In genomic region chr6:33204165-33204414, GRCh38 we compare ENCODE assay signal across 9 cellular contexts. TPM values are rescaled to one million over a fixed set of nuclear protein-coding genes. Genes with fewer than 3 reads are reported as not detected.
A peak's percentile ranks its signal among the peaks of the same experiment; 100 is the strongest.
DNase-seq lines count a peak whose midpoint lies in the region; ATAC-seq and TF ChIP-seq lines count a peak whose summit lies in the region.
"Had no signal": no experiment of that assay in that cellular context is flagged by ENCODE, and none has a peak within 500 bp of the region (broad histone marks: within the 10 kb centered on the region; RNA-seq: fewer than 3 reads in every experiment).

No MANE protein-coding gene starts in this region.

- H3K36me3 Mint-ChIP-seq in activated CD4-positive, alpha-beta T cell treated with anti-CD3 and anti-CD28 coated beads for 36 hours (ENCODE audit: low read depth), result peaks cover 39% of the 10 kb centered on the region
- H3K36me3 Mint-ChIP-seq in activated T-helper 1 cell treated with anti-CD3 and anti-CD28 coated beads, Interleukin-12 subunit alpha, Interleukin-12 subunit beta, Interleukin-2, Interleukin-4 antibody, amounts not matched to agents 30 ng/mL and 10 ng/mL and 1 ng/mL, durations not matched to agents 14 hours and 24 hours and 36 hours (ENCODE audit: low read depth), result peaks cover 33% of the 10 kb centered on the region
- peaks cover 7 to 22% (median 8%) of the 10 kb centered on the region in 3 donors for H3K36me3 Mint-ChIP-seq in immature natural killer cell
- H3K36me3 Mint-ChIP-seq in stimulated activated memory B cell treated with anti-CD40 and anti-IgM and Interleukin-4, amounts not matched to agents 10 μg/mL and 1 μg/mL and 100 μg/mL, for 72 hours, result peaks cover 25% of the 10 kb centered on the region

- no peaks in the 10 kb centered on the region for H3K9me3 Mint-ChIP-seq in activated CD4-positive, alpha-beta T cell treated with anti-CD3 and anti-CD28 coated beads for 36 hours (ENCODE audit: low read depth)
- H3K9me3 Mint-ChIP-seq in activated T-helper 1 cell treated with anti-CD3 and anti-CD28 coated beads, Interleukin-12 subunit alpha, Interleukin-12 subunit beta, Interleukin-2, Interleukin-4 antibody, amounts not matched to agents 30 ng/mL and 10 ng/mL and 1 ng/mL, durations not matched to agents 14 hours and 24 hours and 36 hours, result no peaks in the 10 kb centered on the region
- no peaks in the 10 kb centered on the region for H3K9me3 Mint-ChIP-seq in immature natural killer cell
- H3K9me3 Mint-ChIP-seq in stimulated activated memory B cell treated with anti-CD40 and anti-IgM and Interleukin-4, amounts not matched to agents 10 μg/mL and 1 μg/mL and 100 μg/mL, for 72 hours, result no peaks in the 10 kb centered on the region

- H3K27ac Mint-ChIP-seq in activated CD4-positive, alpha-beta T cell treated with anti-CD3 and anti-CD28 coated beads for 36 hours, result peak overlapping the region; percentile 34
- H3K27ac Mint-ChIP-seq in activated T-helper 1 cell treated with anti-CD3 and anti-CD28 coated beads, Interleukin-12 subunit alpha, Interleukin-12 subunit beta, Interleukin-2, Interleukin-4 antibody, amounts not matched to agents 30 ng/mL and 10 ng/mL and 1 ng/mL, durations not matched to agents 14 hours and 24 hours and 36 hours, result peak overlapping the region; percentile 79
- H3K27ac Mint-ChIP-seq in immature natural killer cell, result peak overlapping the region in 5 of 6 donors; percentile 67 to 80 (median 75)
- H3K27ac Mint-ChIP-seq in stimulated activated memory B cell treated with anti-CD40 and anti-IgM and Interleukin-4, amounts not matched to agents 10 μg/mL and 1 μg/mL and 100 μg/mL, for 72 hours, result peak overlapping the region; percentile 88

- H3K27ac ChIP-seq in adrenal gland, result peak overlapping the region in 1 of 5 donors; percentile 76

- intact Hi-C loops in activated CD4-positive, alpha-beta T cell treated with anti-CD3 and anti-CD28 coated beads for 36 hours (cut with DNase I, micrococcal nuclease), result loop anchor here (1.0 to 10.0 kb wide), 13 partner anchors 21 to 1539 kb away; partner anchors contain the start of genes AGPAT1 (in 2 of the 2), RNF5 (in 2 of the 2), C6orf47 (in 1 of the 2) and CLIC1 (in 1 of the 2)
- intact Hi-C loops in activated T-helper 1 cell treated with anti-CD3 and anti-CD28 coated beads, Interleukin-12 subunit alpha, Interleukin-12 subunit beta, Interleukin-2, Interleukin-4 antibody, amounts not matched to agents 30 ng/mL and 10 ng/mL and 1 ng/mL, durations not matched to agents 14 hours and 24 hours and 36 hours (cut with micrococcal nuclease), result loop anchor here (10.0 kb wide), 3 partner anchors 371 to 1539 kb away; partner anchors contain the start of genes C6orf47, CSNK2B, GPANK1 and LY6G5B
- intact Hi-C loops in adrenal gland (cut with DNase I), result no loop called here

- no peaks in the 10 kb centered on the region for H3K9me3 ChIP-seq in adrenal gland (replicated peaks in 1 of 3)
- H3K9me3 ChIP-seq: uterus had no signal

- no peak for TF ChIP-seq POLR2A in adrenal gland (IDR thresholded peaks at IDR 0.05)

- H3K36me3 ChIP-seq in adrenal gland (replicated peaks in 1 of 2), result peaks cover 0 to 23% of the 10 kb centered on the region in 2 donors
- H3K36me3 ChIP-seq: uterus had no signal

- H3K4me1 Mint-ChIP-seq in activated CD4-positive, alpha-beta T cell treated with anti-CD3 and anti-CD28 coated beads for 36 hours, result peaks cover 65% of the 10 kb centered on the region
- H3K4me1 Mint-ChIP-seq in activated T-helper 1 cell treated with anti-CD3 and anti-CD28 coated beads, Interleukin-12 subunit alpha, Interleukin-12 subunit beta, Interleukin-2, Interleukin-4 antibody, amounts not matched to agents 30 ng/mL and 10 ng/mL and 1 ng/mL, durations not matched to agents 14 hours and 24 hours and 36 hours (ENCODE audit: low read depth), result peaks cover 69% of the 10 kb centered on the region
- H3K4me1 Mint-ChIP-seq in immature natural killer cell, result peaks cover 58 to 61% of the 10 kb centered on the region in 2 donors
- H3K4me1 Mint-ChIP-seq in stimulated activated memory B cell treated with anti-CD40 and anti-IgM and Interleukin-4, amounts not matched to agents 10 μg/mL and 1 μg/mL and 100 μg/mL, for 72 hours, result peaks cover 77% of the 10 kb centered on the region

- CTCF ChIA-PET in activated CD4-positive, alpha-beta T cell treated with anti-CD3 and anti-CD28 coated beads for 36 hours (lab: Charles Lee), result interaction anchor here (0.6 to 1.7 kb wide), 3 partner anchors 42 to 68 kb away, joined by 3 to 8 read pairs (median 4); partner anchors contain the start of genes RPS18 and VPS52

- peak overlapping the region; percentile 77 for H3K4me3 Mint-ChIP-seq in activated CD4-positive, alpha-beta T cell treated with anti-CD3 and anti-CD28 coated beads for 36 hours
- peak overlapping the region; percentile 100 for H3K4me3 Mint-ChIP-seq in activated T-helper 1 cell treated with anti-CD3 and anti-CD28 coated beads, Interleukin-12 subunit alpha, Interleukin-12 subunit beta, Interleukin-2, Interleukin-4 antibody, amounts not matched to agents 30 ng/mL and 10 ng/mL and 1 ng/mL, durations not matched to agents 14 hours and 24 hours and 36 hours
- peak overlapping the region; percentile 86 to 93 (median 89) for H3K4me3 Mint-ChIP-seq in immature natural killer cell
- H3K4me3 Mint-ChIP-seq in stimulated activated memory B cell treated with anti-CD40 and anti-IgM and Interleukin-4, amounts not matched to agents 10 μg/mL and 1 μg/mL and 100 μg/mL, for 72 hours, result peak overlapping the region; percentile 95

- no peak for DNase-seq in activated CD4-positive, alpha-beta T cell treated with anti-CD3 and anti-CD28 coated beads for 36 hours
- DNase-seq in activated CD4-positive, alpha-beta T cell treated with anti-CD3 and anti-CD28 coated beads, Interleukin-2, amount 50 U/mL, for 4 hours, result no peak
- DNase-seq in activated T-helper 1 cell treated with anti-CD3 and anti-CD28 coated beads, Interleukin-12 subunit alpha, Interleukin-12 subunit beta, Interleukin-2, Interleukin-4 antibody, amounts not matched to agents 30 ng/mL and 10 ng/mL and 1 ng/mL, durations not matched to agents 14 hours and 24 hours and 36 hours (ENCODE audit: low spot score), result no peak
- DNase-seq in immature natural killer cell (no peak), SHP77 treated with DMSO at 0.1 percent for 48 hours (lab: John Stamatoyannopoulos, UW) (no peak), NCI-H2196 treated with DMSO at 0.1 percent for 48 hours (lab: John Stamatoyannopoulos, UW; ENCODE audit: unreplicated experiment) (no peak), adrenal gland (no peak)

- no peaks in the 10 kb centered on the region for H3K27me3 ChIP-seq in adrenal gland
- H3K27me3 ChIP-seq: uterus had no signal

- 3 to 8% (median 7%) methylated on average over 4 of the region's 4 CpGs for WGBS in adrenal gland, 4 donors

- ATAC-seq in activated CD4-positive, alpha-beta T cell treated with anti-CD3 and anti-CD28 coated beads for 36 hours, result no peak
- ATAC-seq in stimulated activated memory B cell treated with anti-CD40 and anti-IgM and Interleukin-4, amounts not matched to agents 10 μg/mL and 1 μg/mL and 100 μg/mL, for 72 hours, result no peak

- TF ChIP-seq CTCF in adrenal gland (IDR thresholded peaks at IDR 0.05), result no peak

- no peaks in the 10 kb centered on the region for H3K27me3 Mint-ChIP-seq in activated CD4-positive, alpha-beta T cell treated with anti-CD3 and anti-CD28 coated beads for 36 hours
- H3K27me3 Mint-ChIP-seq in activated T-helper 1 cell treated with anti-CD3 and anti-CD28 coated beads, Interleukin-12 subunit alpha, Interleukin-12 subunit beta, Interleukin-2, Interleukin-4 antibody, amounts not matched to agents 30 ng/mL and 10 ng/mL and 1 ng/mL, durations not matched to agents 14 hours and 24 hours and 36 hours (ENCODE audit: insufficient read depth), result no peaks in the 10 kb centered on the region
- peaks cover 18 to 26% (median 24%) of the 10 kb centered on the region in 3 donors for H3K27me3 Mint-ChIP-seq in immature natural killer cell (ENCODE audit: low read depth in 3 of 3)
- no peaks in the 10 kb centered on the region for H3K27me3 Mint-ChIP-seq in stimulated activated memory B cell treated with anti-CD40 and anti-IgM and Interleukin-4, amounts not matched to agents 10 μg/mL and 1 μg/mL and 100 μg/mL, for 72 hours

- POLR2A ChIA-PET in activated CD4-positive, alpha-beta T cell treated with anti-CD3 and anti-CD28 coated beads for 36 hours (lab: Charles Lee), result interaction anchor here (1.0 to 2.4 kb wide), 4 partner anchors 45 to 360 kb away, joined by 3 to 19 read pairs (median 5); partner anchors contain the start of gene PSMB8

- H3K4me1 ChIP-seq in adrenal gland (replicated peaks in 1 of 2), result peaks cover 35 to 46% of the 10 kb centered on the region in 2 donors

- peak overlapping the region in 2 of 4 donors; percentile 43 to 65 for H3K4me3 ChIP-seq in adrenal gland

RNA-seq across cellular contexts. Expression of gene HSD17B8, which starts 0.4 kb away (rescaled TPM):
- 10 to 100 TPM; 23.4 to 33.2 TPM for total RNA-seq in activated CD4-positive, alpha-beta T cell treated with anti-CD3 and anti-CD28 coated beads for 36 hours
- total RNA-seq in activated T-helper 1 cell treated with anti-CD3 and anti-CD28 coated beads, Interleukin-12 subunit alpha, Interleukin-12 subunit beta, Interleukin-2, Interleukin-4 antibody, amounts not matched to agents 30 ng/mL and 10 ng/mL and 1 ng/mL, durations not matched to agents 14 hours and 24 hours and 36 hours, result 14.8 and 15.2 TPM in 2 replicates
- polyA plus RNA-seq in immature natural killer cell, result 10 to 100 TPM; 28.8 to 47.6 (median 34.3) TPM
- total RNA-seq in adrenal gland, result 10 to 100 TPM; 13.4 to 96.3 (median 43.7) TPM
- polyA plus RNA-seq in adrenal gland, result 10 to 100 TPM; 18.9 to 24.7 (median 22.8) TPM

RNA-seq across cellular contexts. Expression of gene SLC39A7, which starts 3.4 kb away (rescaled TPM):
- total RNA-seq in activated CD4-positive, alpha-beta T cell treated with anti-CD3 and anti-CD28 coated beads for 36 hours, result 10 to 100 TPM; 33.0 to 41.8 TPM
- total RNA-seq in activated T-helper 1 cell treated with anti-CD3 and anti-CD28 coated beads, Interleukin-12 subunit alpha, Interleukin-12 subunit beta, Interleukin-2, Interleukin-4 antibody, amounts not matched to agents 30 ng/mL and 10 ng/mL and 1 ng/mL, durations not matched to agents 14 hours and 24 hours and 36 hours, result 67.1 and 68.8 TPM in 2 replicates
- polyA plus RNA-seq in immature natural killer cell (10 to 100 TPM; 27.4 to 67.5 (median 45.4) TPM), adrenal gland (100 to 1,000 TPM in 1 of 3 donors, 10 to 100 TPM in 2; 44.4 to 200 (median 53.3) TPM)
- total RNA-seq in adrenal gland, result 100 to 1,000 TPM in 6 of 8 donors, 10 to 100 TPM in 2; 91.6 to 239 (median 124) TPM

RNA-seq across cellular contexts. Expression of gene RXRB, which starts 3.6 kb away (rescaled TPM):
- 10 to 100 TPM; 41.0 to 45.4 TPM for total RNA-seq in activated CD4-positive, alpha-beta T cell treated with anti-CD3 and anti-CD28 coated beads for 36 hours
- 46.6 and 47.4 TPM in 2 replicates for total RNA-seq in activated T-helper 1 cell treated with anti-CD3 and anti-CD28 coated beads, Interleukin-12 subunit alpha, Interleukin-12 subunit beta, Interleukin-2, Interleukin-4 antibody, amounts not matched to agents 30 ng/mL and 10 ng/mL and 1 ng/mL, durations not matched to agents 14 hours and 24 hours and 36 hours
- polyA plus RNA-seq in immature natural killer cell, result 10 to 100 TPM in 1 of 3 donors, 1 to 10 TPM in 2; 6.0 to 11.8 (median 6.9) TPM
- total RNA-seq in adrenal gland, result 10 to 100 TPM; 15.8 to 63.8 (median 33.2) TPM
- 10 to 100 TPM; 24.0 to 75.9 (median 64.2) TPM for polyA plus RNA-seq in adrenal gland

RNA-seq across cellular contexts. Expression of gene RING1, which starts 4.2 kb away (rescaled TPM):
- 10 to 100 TPM; 28.3 to 39.3 TPM for total RNA-seq in activated CD4-positive, alpha-beta T cell treated with anti-CD3 and anti-CD28 coated beads for 36 hours
- total RNA-seq in activated T-helper 1 cell treated with anti-CD3 and anti-CD28 coated beads, Interleukin-12 subunit alpha, Interleukin-12 subunit beta, Interleukin-2, Interleukin-4 antibody, amounts not matched to agents 30 ng/mL and 10 ng/mL and 1 ng/mL, durations not matched to agents 14 hours and 24 hours and 36 hours, result 50.7 and 53.4 TPM in 2 replicates
- polyA plus RNA-seq in immature natural killer cell (1 to 10 TPM; 5.5 to 9.5 (median 9.2) TPM), adrenal gland (100 to 1,000 TPM in 1 of 3 donors, 10 to 100 TPM in 2; 29.9 to 107 (median 84.5) TPM)
- 10 to 100 TPM in 7 of 8 donors, 1 to 10 TPM in 1; 8.5 to 52.2 (median 31.3) TPM for total RNA-seq in adrenal gland

RNA-seq across cellular contexts. Expression of gene COL11A2, which starts 11.8 kb away (rescaled TPM):
- 1 to 10 TPM; 1.9 to 2.0 TPM for total RNA-seq in activated CD4-positive, alpha-beta T cell treated with anti-CD3 and anti-CD28 coated beads for 36 hours
- 0.61 and 0.65 TPM in 2 replicates for total RNA-seq in activated T-helper 1 cell treated with anti-CD3 and anti-CD28 coated beads, Interleukin-12 subunit alpha, Interleukin-12 subunit beta, Interleukin-2, Interleukin-4 antibody, amounts not matched to agents 30 ng/mL and 10 ng/mL and 1 ng/mL, durations not matched to agents 14 hours and 24 hours and 36 hours
- polyA plus RNA-seq in immature natural killer cell, result under 1 TPM in 2 of 3 donors, not detected in 1; 0.33 to 0.67 TPM
- total RNA-seq in adrenal gland, result 1 to 10 TPM in 1 of 8 donors, under 1 TPM in 7; 0.11 to 1.9 (median 0.39) TPM
- polyA plus RNA-seq in adrenal gland, result 1 to 10 TPM in 2 of 3 donors, under 1 TPM in 1; 0.05 to 7.2 (median 1.7) TPM

Comparison
In these comparisons a context has a peak if more than half of its experiments do, and no peak if none do; other contexts are left out.
1. H3K27ac Mint-ChIP-seq: peak in every context shown above with its lines; median percentile 88 in stimulated activated memory B cell treated with anti-CD40 and anti-IgM and Interleukin-4, amounts not matched to agents 10 μg/mL and 1 μg/mL and 100 μg/mL, for 72 hours; 79 in activated T-helper 1 cell treated with anti-CD3 and anti-CD28 coated beads, Interleukin-12 subunit alpha, Interleukin-12 subunit beta, Interleukin-2, Interleukin-4 antibody, amounts not matched to agents 30 ng/mL and 10 ng/mL and 1 ng/mL, durations not matched to agents 14 hours and 24 hours and 36 hours; 75 in immature natural killer cell; 34 in activated CD4-positive, alpha-beta T cell treated with anti-CD3 and anti-CD28 coated beads for 36 hours.
2. intact Hi-C loops: an anchor here in activated CD4-positive, alpha-beta T cell treated with anti-CD3 and anti-CD28 coated beads for 36 hours (1.0 to 10.0 kb wide) and activated T-helper 1 cell treated with anti-CD3 and anti-CD28 coated beads, Interleukin-12 subunit alpha, Interleukin-12 subunit beta, Interleukin-2, Interleukin-4 antibody, amounts not matched to agents 30 ng/mL and 10 ng/mL and 1 ng/mL, durations not matched to agents 14 hours and 24 hours and 36 hours (10.0 kb wide); none called in adrenal gland.